In genomic region chr1:66444438-66445265, GRCh38 we compare ENCODE assay signal across 14 cellular contexts.
DNase-seq lines count a peak whose midpoint lies in the region; ATAC-seq and TF ChIP-seq lines count a peak whose summit lies in the region.
"Had no signal": no experiment of that assay in that cellular context is flagged by ENCODE, and none has a peak within 500 bp of the region (broad histone marks: within the 10 kb centered on the region; RNA-seq: fewer than 3 reads in every experiment).

No MANE protein-coding gene starts in this region.

- H3K27me3 Mint-ChIP-seq in activated T-cell treated with anti-CD3 and anti-CD28 coated beads, Interleukin-2, amount 50 U/mL, for 24 hours, result peaks cover 9% of the 10 kb centered on the region
- no peaks in the 10 kb centered on the region; the same call in 1 of the 2 replicates for H3K27me3 Mint-ChIP-seq in HFFc6 (ENCODE audit: insufficient read depth)
- peaks cover 3% of the 10 kb centered on the region for H3K27me3 Mint-ChIP-seq in activated naive CD8-positive, alpha-beta T cell
- no peaks in the 10 kb centered on the region for H3K27me3 Mint-ChIP-seq in osteocyte (ENCODE audit: unreplicated experiment)

- peak overlapping the region; percentile 57 for H3K4me3 Mint-ChIP-seq in activated T-cell treated with anti-CD3 and anti-CD28 coated beads, Interleukin-2, amount 50 U/mL, for 24 hours
- H3K4me3 Mint-ChIP-seq in HFFc6, result no peak overlapping the region
- peak overlapping the region; percentile 72 for H3K4me3 Mint-ChIP-seq in activated naive CD8-positive, alpha-beta T cell
- no peak overlapping the region for H3K4me3 Mint-ChIP-seq in osteocyte (ENCODE audit: unreplicated experiment)

- H3K4me1 Mint-ChIP-seq in activated T-cell treated with anti-CD3 and anti-CD28 coated beads, Interleukin-2, amount 50 U/mL, for 24 hours (ENCODE audit: low read depth), result peaks cover 36% of the 10 kb centered on the region
- H3K4me1 Mint-ChIP-seq in HFFc6 (ENCODE audit: low read depth) (peaks cover 70% of the 10 kb centered on the region), osteocyte (ENCODE audit: unreplicated experiment) (peaks cover 53% of the 10 kb centered on the region)
- peaks cover 29% of the 10 kb centered on the region for H3K4me1 Mint-ChIP-seq in activated naive CD8-positive, alpha-beta T cell (ENCODE audit: low read depth)

- ATAC-seq in HG03520 (IDR thresholded peaks at IDR 0.05; ENCODE audit: unreplicated experiment), result no peak
- ATAC-seq in SK-N-SH treated with all-trans-retinoic acid at 6 μM for 48 hours, result no peak

- no peaks in the 10 kb centered on the region for H3K36me3 Mint-ChIP-seq in activated T-cell treated with anti-CD3 and anti-CD28 coated beads, Interleukin-2, amount 50 U/mL, for 24 hours (ENCODE audit: low read depth)
- H3K36me3 Mint-ChIP-seq in HFFc6 (ENCODE audit: low read depth) (no peaks in the 10 kb centered on the region), osteocyte (ENCODE audit: unreplicated experiment) (no peaks in the 10 kb centered on the region)
- no peaks in the 10 kb centered on the region for H3K36me3 Mint-ChIP-seq in activated naive CD8-positive, alpha-beta T cell

- peak overlapping the region; percentile 92 for H3K27ac Mint-ChIP-seq in activated T-cell treated with anti-CD3 and anti-CD28 coated beads, Interleukin-2, amount 50 U/mL, for 24 hours
- H3K27ac Mint-ChIP-seq in HFFc6 (peak overlapping the region; percentile 75; the same call in 1 of the 2 replicates), osteocyte (ENCODE audit: unreplicated experiment) (peak overlapping the region; percentile 38)
- peak overlapping the region; percentile 93 for H3K27ac Mint-ChIP-seq in activated naive CD8-positive, alpha-beta T cell

- TF ChIP-seq CTCF in HFFc6 (IDR thresholded peaks at IDR 0.05), result no peak
- no peak for TF ChIP-seq CTCF in osteocyte (IDR thresholded peaks at IDR 0.05)

- no peak for DNase-seq in activated T-cell treated with anti-CD3 and anti-CD28 coated beads, Interleukin-2, amount 50 U/mL, for 24 hours
- no peak for DNase-seq in activated T-cell treated with anti-CD3 and anti-CD28 coated beads, Interleukin-2, amount 50 U/mL, for 1 hour
- DNase-seq in HFFc6 (no peak), osteocyte (ENCODE audit: extremely low spot score, unreplicated experiment) (no peak), HCEC 1CT (no peak)
- DNase-seq: activated gamma-delta T cell, DMS153, islet precursor cell, NCI-H1048, OCI-M1, testis had no signal

- H3K9me3 Mint-ChIP-seq in activated T-cell treated with anti-CD3 and anti-CD28 coated beads, Interleukin-2, amount 50 U/mL, for 24 hours, result no peaks in the 10 kb centered on the region
- no peaks in the 10 kb centered on the region for H3K9me3 Mint-ChIP-seq in HFFc6
- no peaks in the 10 kb centered on the region for H3K9me3 Mint-ChIP-seq in activated naive CD8-positive, alpha-beta T cell (ENCODE audit: low read depth)
- H3K9me3 Mint-ChIP-seq in osteocyte (ENCODE audit: unreplicated experiment), result no peaks in the 10 kb centered on the region

TF ChIP-seq in SK-N-SH treated with all-trans-retinoic acid at 6 μM for 48 hours, 23 proteins besides CTCF, POLR2A, EP300 and RAD21:
- TF ChIP-seq ZC3H10 (CRISPR knock-in tag; IDR thresholded peaks at IDR 0.05), result no peak
TF ChIP-seq in SK-N-SH treated with all-trans-retinoic acid at 6 μM for 48 hours: peak in this region for 0.

Comparison
In these comparisons a context has a peak if more than half of its experiments do, and no peak if none do; other contexts are left out.
1. H3K27ac Mint-ChIP-seq: peak in every context shown above with its lines; median percentile 93 in activated naive CD8-positive, alpha-beta T cell; 92 in activated T-cell treated with anti-CD3 and anti-CD28 coated beads, Interleukin-2, amount 50 U/mL, for 24 hours; 75 in HFFc6; 38 in osteocyte.
2. H3K4me3 Mint-ChIP-seq: peak in activated T-cell treated with anti-CD3 and anti-CD28 coated beads, Interleukin-2, amount 50 U/mL, for 24 hours (single experiment) and activated naive CD8-positive, alpha-beta T cell (single experiment); none in HFFc6 (single experiment) and osteocyte (single experiment).